ENCODE assay signal across 1 cellular context in genomic region chr4:98682719-98683118, GRCh38.
TF ChIP-seq lines count a peak whose summit lies in the region.

No MANE protein-coding gene starts in this region.

TF ChIP-seq in SK-N-SH treated with all-trans-retinoic acid at 6 μM for 48 hours, 23 proteins besides CTCF, POLR2A, EP300 and RAD21 (continued from another document):
- TF ChIP-seq PATZ1 (CRISPR knock-in tag; IDR thresholded peaks at IDR 0.05; ENCODE audit: borderline replicate concordance) (no peak), ZNF565 (CRISPR knock-in tag; conservative IDR thresholded peaks at IDR 0.05; ENCODE audit: low read depth) (no peak), ZFP30 (CRISPR knock-in tag; IDR thresholded peaks at IDR 0.05) (no peak), OSR1 (CRISPR knock-in tag; IDR thresholded peaks at IDR 0.05) (no peak)
